ENCODE assay signal across 1 cellular context in genomic region chr1:51526248-51526647, GRCh38.
A peak's percentile ranks its signal among the peaks of the same experiment; 100 is the strongest.
TF ChIP-seq lines count a peak whose summit lies in the region.

No MANE protein-coding gene starts in this region.

TF ChIP-seq in K562, 482 proteins besides CTCF, POLR2A, EP300 and RAD21 (continued from another document and continues in another):
- TF ChIP-seq HSF4 (CRISPR knock-in tag; IDR thresholded peaks at IDR 0.05; ENCODE audit: borderline replicate concordance) (no peak), HBP1 (CRISPR knock-in tag; IDR thresholded peaks at IDR 0.05) (no peak), STAT5A (IDR thresholded peaks at IDR 0.05; ENCODE audit: borderline replicate concordance, low read length) (no peak), MEIS2 (IDR thresholded peaks at IDR 0.05; ENCODE audit: partially characterized antibody) (peak; percentile 66), SRSF7 (optimal IDR thresholded peaks at IDR 0.05; ENCODE audit: low read depth, low read length) (no peak), EZH2 (IDR thresholded peaks at IDR 0.05; ENCODE audit: borderline replicate concordance, low read depth, low read length) (no peak), ELF1 (tag; IDR thresholded peaks at IDR 0.05) (no peak), NR2F6 (CRISPR knock-in tag; IDR thresholded peaks at IDR 0.05) (no peak), NR4A1 (CRISPR knock-in tag; IDR thresholded peaks at IDR 0.05) (no peak), NR4A1 (tag; IDR thresholded peaks at IDR 0.05) (no peak), HLTF (IDR thresholded peaks at IDR 0.05) (no peak), SNIP1 (IDR thresholded peaks at IDR 0.05; ENCODE audit: low read depth) (no peak), CEBPZ (IDR thresholded peaks at IDR 0.05; ENCODE audit: borderline replicate concordance, low read depth, low read length) (no peak), PML (IDR thresholded peaks at IDR 0.05; ENCODE audit: low read length) (no peak), KLF1 (tag; IDR thresholded peaks at IDR 0.05) (no peak), PTRF (tag; IDR thresholded peaks at IDR 0.05) (no peak), ZNF239 (CRISPR knock-in tag; IDR thresholded peaks at IDR 0.05) (no peak), RBM34 (IDR thresholded peaks at IDR 0.05; ENCODE audit: borderline replicate concordance, insufficient read depth, low read length) (no peak), HMGN3 (IDR thresholded peaks at IDR 0.05; ENCODE audit: borderline replicate concordance, extremely low read depth, insufficient read length, low read depth, low read length) (no peak), ETV6 (IDR thresholded peaks at IDR 0.05; ENCODE audit: borderline replicate concordance in 1 of 2, low read depth in 2 of 2, low read length in 1 of 2) (no peak), ETV6 (CRISPR knock-in tag; IDR thresholded peaks at IDR 0.05; ENCODE audit: borderline replicate concordance) (no peak), ZNF316 (IDR thresholded peaks at IDR 0.05) (no peak), ZSCAN32 (CRISPR knock-in tag; IDR thresholded peaks at IDR 0.05) (no peak), ZNF76 (CRISPR knock-in tag; IDR thresholded peaks at IDR 0.05; ENCODE audit: borderline replicate concordance) (no peak), CBX3 (IDR thresholded peaks at IDR 0.05; ENCODE audit: borderline replicate concordance in 1 of 2, low read length in 2 of 2) (no peak), POLR2H (tag; IDR thresholded peaks at IDR 0.05; ENCODE audit: low read depth) (no peak), ZC3H11A (IDR thresholded peaks at IDR 0.05; ENCODE audit: low read depth, low read length) (no peak), NFYB (IDR thresholded peaks at IDR 0.05; ENCODE audit: extremely low read depth, insufficient read length) (no peak), CBX1 (IDR thresholded peaks at IDR 0.05; ENCODE audit: low read depth) (no peak), ASH1L (IDR thresholded peaks at IDR 0.05; ENCODE audit: borderline replicate concordance, low read depth, partially characterized antibody) (no peak), ZNF184 (CRISPR knock-in tag; IDR thresholded peaks at IDR 0.05) (no peak), CC2D1A (IDR thresholded peaks at IDR 0.05) (no peak), HDAC8 (tag; IDR thresholded peaks at IDR 0.05) (no peak), ZNF146 (CRISPR knock-in tag; IDR thresholded peaks at IDR 0.05; ENCODE audit: unreplicated experiment) (no peak), OTX1 (CRISPR knock-in tag; IDR thresholded peaks at IDR 0.05) (no peak), ZFP30 (CRISPR knock-in tag; IDR thresholded peaks at IDR 0.05; ENCODE audit: borderline replicate concordance) (no peak), ZNF140 (CRISPR knock-in tag; IDR thresholded peaks at IDR 0.05) (no peak), MTA3 (IDR thresholded peaks at IDR 0.05; ENCODE audit: borderline replicate concordance) (no peak), PHF21A (IDR thresholded peaks at IDR 0.05; ENCODE audit: borderline replicate concordance, low read depth) (no peak), PHF8 (IDR thresholded peaks at IDR 0.05; ENCODE audit: borderline replicate concordance, low read length) (no peak), SIRT6 (IDR thresholded peaks at IDR 0.05; ENCODE audit: low read depth, low read length) (no peak), IRF2 (CRISPR knock-in tag; IDR thresholded peaks at IDR 0.05) (no peak), PTTG1 (tag; IDR thresholded peaks at IDR 0.05; ENCODE audit: low read depth) (no peak), ZNF133 (CRISPR knock-in tag; IDR thresholded peaks at IDR 0.05) (no peak), ZNF766 (CRISPR knock-in tag; conservative IDR thresholded peaks at IDR 0.05) (no peak), LEF1 (IDR thresholded peaks at IDR 0.05) (peak; percentile 57; the same call in 1 of the 2 replicates), FOXA3 (CRISPR knock-in tag; conservative IDR thresholded peaks at IDR 0.05 in 1 of 2, IDR thresholded peaks at IDR 0.05 in 1 of 2) (0 out of 4 replicates have a peak, but pooled peaks of 1 of the 2 experiments have one; percentile 32), YBX1 (IDR thresholded peaks at IDR 0.05) (no peak), ATF7 (IDR thresholded peaks at IDR 0.05) (peak; percentile 74), FOXM1 (IDR thresholded peaks at IDR 0.05; ENCODE audit: low read depth) (peak; percentile 41; the same call in 1 of the 2 replicates), FOXM1 (CRISPR knock-in tag; IDR thresholded peaks at IDR 0.05; ENCODE audit: low read depth) (no peak), DEAF1 (CRISPR knock-in tag; IDR thresholded peaks at IDR 0.05) (no peak), SAP30 (IDR thresholded peaks at IDR 0.05; ENCODE audit: borderline replicate concordance, insufficient read depth, low read depth, low read length, poor library complexity, severe bottlenecking) (no peak), ERF (CRISPR knock-in tag; IDR thresholded peaks at IDR 0.05) (no peak), RB1 (IDR thresholded peaks at IDR 0.05; ENCODE audit: low read depth) (no peak), KLF16 (IDR thresholded peaks at IDR 0.05) (no peak), SLC30A9 (CRISPR knock-in tag; IDR thresholded peaks at IDR 0.05) (no peak), NFXL1 (CRISPR knock-in tag; IDR thresholded peaks at IDR 0.05) (no peak), KAT8 (IDR thresholded peaks at IDR 0.05; ENCODE audit: low read depth) (no peak), SRF (CRISPR knock-in tag; IDR thresholded peaks at IDR 0.05) (no peak), U2AF2 (optimal IDR thresholded peaks at IDR 0.05; ENCODE audit: low read depth, low read length) (no peak), ZNF23 (CRISPR knock-in tag; IDR thresholded peaks at IDR 0.05) (no peak), SPI1 (IDR thresholded peaks at IDR 0.05; ENCODE audit: borderline replicate concordance, low read depth, low read length) (no peak), SREBF2 (CRISPR knock-in tag; IDR thresholded peaks at IDR 0.05) (no peak), NCOA1 (IDR thresholded peaks at IDR 0.05; ENCODE audit: low read depth) (no peak)
- TF ChIP-seq, protein P1, sequence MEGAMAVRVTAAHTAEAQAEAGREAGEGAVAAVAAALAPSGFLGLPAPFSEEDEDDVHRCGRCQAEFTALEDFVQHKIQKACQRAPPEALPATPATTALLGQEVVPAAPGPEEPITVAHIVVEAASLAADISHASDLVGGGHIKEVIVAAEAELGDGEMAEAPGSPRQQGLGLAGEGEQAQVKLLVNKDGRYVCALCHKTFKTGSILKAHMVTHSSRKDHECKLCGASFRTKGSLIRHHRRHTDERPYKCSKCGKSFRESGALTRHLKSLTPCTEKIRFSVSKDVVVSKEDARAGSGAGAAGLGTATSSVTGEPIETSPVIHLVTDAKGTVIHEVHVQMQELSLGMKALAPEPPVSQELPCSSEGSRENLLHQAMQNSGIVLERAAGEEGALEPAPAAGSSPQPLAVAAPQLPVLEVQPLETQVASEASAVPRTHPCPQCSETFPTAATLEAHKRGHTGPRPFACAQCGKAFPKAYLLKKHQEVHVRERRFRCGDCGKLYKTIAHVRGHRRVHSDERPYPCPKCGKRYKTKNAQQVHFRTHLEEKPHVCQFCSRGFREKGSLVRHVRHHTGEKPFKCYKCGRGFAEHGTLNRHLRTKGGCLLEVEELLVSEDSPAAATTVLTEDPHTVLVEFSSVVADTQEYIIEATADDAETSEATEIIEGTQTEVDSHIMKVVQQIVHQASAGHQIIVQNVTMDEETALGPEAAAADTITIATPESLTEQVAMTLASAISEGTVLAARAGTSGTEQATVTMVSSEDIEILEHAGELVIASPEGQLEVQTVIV (CRISPR knock-in tag; IDR thresholded peaks at IDR 0.05; ENCODE audit: borderline replicate concordance): no peak
- TF ChIP-seq, protein P2, sequence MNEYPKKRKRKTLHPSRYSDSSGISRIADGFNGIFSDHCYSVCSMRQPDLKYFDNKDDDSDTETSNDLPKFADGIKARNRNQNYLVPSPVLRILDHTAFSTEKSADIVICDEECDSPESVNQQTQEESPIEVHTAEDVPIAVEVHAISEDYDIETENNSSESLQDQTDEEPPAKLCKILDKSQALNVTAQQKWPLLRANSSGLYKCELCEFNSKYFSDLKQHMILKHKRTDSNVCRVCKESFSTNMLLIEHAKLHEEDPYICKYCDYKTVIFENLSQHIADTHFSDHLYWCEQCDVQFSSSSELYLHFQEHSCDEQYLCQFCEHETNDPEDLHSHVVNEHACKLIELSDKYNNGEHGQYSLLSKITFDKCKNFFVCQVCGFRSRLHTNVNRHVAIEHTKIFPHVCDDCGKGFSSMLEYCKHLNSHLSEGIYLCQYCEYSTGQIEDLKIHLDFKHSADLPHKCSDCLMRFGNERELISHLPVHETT (CRISPR knock-in tag; conservative IDR thresholded peaks at IDR 0.05 in 1 of 2, IDR thresholded peaks at IDR 0.05 in 1 of 2): no peak
- TF ChIP-seq, protein P3, sequence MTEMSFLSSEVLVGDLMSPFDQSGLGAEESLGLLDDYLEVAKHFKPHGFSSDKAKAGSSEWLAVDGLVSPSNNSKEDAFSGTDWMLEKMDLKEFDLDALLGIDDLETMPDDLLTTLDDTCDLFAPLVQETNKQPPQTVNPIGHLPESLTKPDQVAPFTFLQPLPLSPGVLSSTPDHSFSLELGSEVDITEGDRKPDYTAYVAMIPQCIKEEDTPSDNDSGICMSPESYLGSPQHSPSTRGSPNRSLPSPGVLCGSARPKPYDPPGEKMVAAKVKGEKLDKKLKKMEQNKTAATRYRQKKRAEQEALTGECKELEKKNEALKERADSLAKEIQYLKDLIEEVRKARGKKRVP (CRISPR knock-in tag; IDR thresholded peaks at IDR 0.05): peak; percentile 87
- TF ChIP-seq, protein P4, sequence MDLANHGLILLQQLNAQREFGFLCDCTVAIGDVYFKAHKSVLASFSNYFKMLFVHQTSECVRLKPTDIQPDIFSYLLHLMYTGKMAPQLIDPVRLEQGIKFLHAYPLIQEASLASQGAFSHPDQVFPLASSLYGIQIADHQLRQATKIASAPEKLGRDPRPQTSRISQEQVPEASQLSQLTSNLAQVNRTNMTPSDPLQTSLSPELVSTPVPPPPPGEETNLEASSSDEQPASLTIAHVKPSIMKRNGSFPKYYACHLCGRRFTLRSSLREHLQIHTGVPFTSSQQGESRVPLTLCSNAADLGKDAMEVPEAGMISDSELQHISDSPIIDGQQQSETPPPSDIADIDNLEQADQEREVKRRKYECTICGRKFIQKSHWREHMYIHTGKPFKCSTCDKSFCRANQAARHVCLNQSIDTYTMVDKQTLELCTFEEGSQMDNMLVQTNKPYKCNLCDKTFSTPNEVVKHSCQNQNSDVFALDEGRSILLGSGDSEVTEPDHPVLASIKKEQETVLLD (IDR thresholded peaks at IDR 0.05): no peak
- TF ChIP-seq, protein P5, sequence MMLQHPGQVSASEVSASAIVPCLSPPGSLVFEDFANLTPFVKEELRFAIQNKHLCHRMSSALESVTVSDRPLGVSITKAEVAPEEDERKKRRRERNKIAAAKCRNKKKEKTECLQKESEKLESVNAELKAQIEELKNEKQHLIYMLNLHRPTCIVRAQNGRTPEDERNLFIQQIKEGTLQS (IDR thresholded peaks at IDR 0.05): peak; percentile 86
- TF ChIP-seq, protein P5 (CRISPR knock-in tag; conservative IDR thresholded peaks at IDR 0.05): no peak
